ENCODE assay signal across 13 cellular contexts in genomic region chr18:76977108-76977621, GRCh38.
DNase-seq lines count a peak whose midpoint lies in the region; ATAC-seq, FAIRE-seq and TF ChIP-seq lines count a peak whose summit lies in the region.
"Had no signal": no experiment of that assay in that cellular context is flagged by ENCODE, and none has a peak within 500 bp of the region (broad histone marks: within the 10 kb centered on the region; RNA-seq: fewer than 3 reads in every experiment).

No MANE protein-coding gene starts in this region.

- H3K9me3 ChIP-seq in heart right ventricle, result no peaks in the 10 kb centered on the region
- H3K9me3 ChIP-seq in small intestine (ENCODE audit: control insufficient read depth, low read depth), result no peaks in the 10 kb centered on the region
- H3K9me3 ChIP-seq in A673 (ENCODE audit: low read depth, low read length, poor library complexity, severe bottlenecking), result no peaks in the 10 kb centered on the region
- no peaks in the 10 kb centered on the region for H3K9me3 ChIP-seq in CD4-positive, alpha-beta T cell (ENCODE audit: control insufficient read depth, low read length)
- H3K9me3 ChIP-seq: SJSA1 had no signal

- no peaks in the 10 kb centered on the region for H3K9me3 Mint-ChIP-seq in CD4-positive, alpha-beta T cell
- H3K9me3 Mint-ChIP-seq: effector memory CD8-positive, alpha-beta T cell had no signal

- ATAC-seq in heart right ventricle, result peak in 6 of 8 donors; percentile 25 to 73 (median 50)
- no peak for ATAC-seq in CD4-positive, alpha-beta T cell (ENCODE audit: poor library complexity)
- ATAC-seq: effector memory CD8-positive, alpha-beta T cell had no signal

- no peak overlapping the region for H3K27ac Mint-ChIP-seq in CD4-positive, alpha-beta T cell
- H3K27ac Mint-ChIP-seq: activated naive CD8-positive, alpha-beta T cell; effector memory CD8-positive, alpha-beta T cell had no signal

- BruUV-seq in A673 (replicated peaks; lab: Mats Ljungman, UMichigan), result no TSS peak

- H3K36me3 ChIP-seq in heart right ventricle, result peaks cover 0 to 6% (median 0%) of the 10 kb centered on the region in 9 donors
- no peaks in the 10 kb centered on the region for H3K36me3 ChIP-seq in small intestine (ENCODE audit: control insufficient read depth in 2 of 2, insufficient read depth in 2 of 2, low read length in 2 of 2)
- no peaks in the 10 kb centered on the region for H3K36me3 ChIP-seq in A673 (ENCODE audit: insufficient read depth, low read length, poor library complexity, severe bottlenecking)
- H3K36me3 ChIP-seq: SJSA1 had no signal

- H3K4me3 ChIP-seq in heart right ventricle (peak overlapping the region in 3 of 10 donors; percentile 18 to 26 (median 24)), small intestine (ENCODE audit: low read depth in 1 of 2, low read length in 2 of 2) (peak overlapping the region in 1 of 2 donors; percentile 21), A673 (ENCODE audit: low read depth, low read length, poor library complexity, severe bottlenecking) (no peak overlapping the region)
- H3K4me3 ChIP-seq: SJSA1 had no signal

- no peak overlapping the region for H3K27ac ChIP-seq in heart right ventricle
- H3K27ac ChIP-seq in small intestine (ENCODE audit: low read depth in 1 of 2, low read length in 1 of 2), result peak overlapping the region; percentile 63 to 90
- no peak overlapping the region for H3K27ac ChIP-seq in A673 (ENCODE audit: low read depth, low read length, poor library complexity, severe bottlenecking)
- no peak overlapping the region for H3K27ac ChIP-seq in CD4-positive, alpha-beta T cell (ENCODE audit: low read depth, low read length)
- H3K27ac ChIP-seq: SJSA1 had no signal

- 28 to 46% methylated on average over 14 of the region's 14 CpGs for WGBS in heart right ventricle, 2 donors
- 12 to 67% (median 39%) methylated on average over 14 of the region's 14 CpGs for WGBS in small intestine, 3 donors

- H3K4me3 Mint-ChIP-seq in CD4-positive, alpha-beta T cell, result no peak overlapping the region
- H3K4me3 Mint-ChIP-seq: activated naive CD8-positive, alpha-beta T cell; effector memory CD8-positive, alpha-beta T cell had no signal

- intact Hi-C loops in heart right ventricle (cut with DNase I), result loop anchor here in 1 of 10 donors (10.0 kb wide), 1 partner anchor 172 kb away; no protein-coding TSS in a partner anchor
- intact Hi-C loops in A673 (cut with micrococcal nuclease; ENCODE audit: unreplicated experiment), result no loop called here
- intact Hi-C loops in CD4-positive, alpha-beta T cell (cut with DNase I, micrococcal nuclease), result no loop called here

- POLR2A ChIA-PET in A673 (lab: Charles Lee; ENCODE audit: low non-redundant PET), result no interaction called here
- POLR2A ChIA-PET in CD4-positive, alpha-beta T cell (lab: Charles Lee), result no interaction called here

- no peaks in the 10 kb centered on the region for H3K27me3 Mint-ChIP-seq in CD4-positive, alpha-beta T cell
- H3K27me3 Mint-ChIP-seq: activated naive CD8-positive, alpha-beta T cell; effector memory CD8-positive, alpha-beta T cell had no signal

- no peaks in the 10 kb centered on the region for H3K36me3 Mint-ChIP-seq in CD4-positive, alpha-beta T cell (ENCODE audit: low read depth)

- TF ChIP-seq CTCF in heart right ventricle (IDR thresholded peaks at IDR 0.05), result no peak
- TF ChIP-seq CTCF in A673 (conservative IDR thresholded peaks at IDR 0.05; ENCODE audit: low read depth, low read length), result no peak
- no peak for TF ChIP-seq CTCF in CD4-positive, alpha-beta T cell (IDR thresholded peaks at IDR 0.05)

- DNase-seq in NCI-H128 (lab: John Stamatoyannopoulos, UW; ENCODE audit: unreplicated experiment) (peak; percentile 70), NCI-H82 treated with DMSO at 0.1 percent for 48 hours (lab: John Stamatoyannopoulos, UW; ENCODE audit: unreplicated experiment) (peak; percentile 27), heart right ventricle (no peak), small intestine (peak; percentile 81), middle frontal gyrus (ENCODE audit: extremely low spot score, low spot score) (no peak), A673 (ENCODE audit: low spot score) (no peak)
- DNase-seq in stimulated activated CD4-positive, alpha-beta T cell treated with anti-CD3 and anti-CD28 coated beads, Interleukin-4, amount 100 ng/mL, for 4 hours, result no peak
- no peak for DNase-seq in CD4-positive, alpha-beta T cell
- DNase-seq: effector memory CD8-positive, alpha-beta T cell; NCI-H146; stimulated activated CD4-positive, alpha-beta T cell treated with anti-CD3 and anti-CD28 coated beads, Interleukin-12 subunit alpha, Interleukin-12 subunit beta, amount 100 ng/mL, for 4 hours had no signal

- no peaks in the 10 kb centered on the region for H3K4me1 Mint-ChIP-seq in CD4-positive, alpha-beta T cell (ENCODE audit: low read depth)

- CTCF ChIA-PET in A673 (lab: Charles Lee), result no interaction called here
- CTCF ChIA-PET in CD4-positive, alpha-beta T cell (lab: Charles Lee), result no interaction called here

- H3K4me1 ChIP-seq in heart right ventricle, result peaks cover 0 to 16% (median 4%) of the 10 kb centered on the region in 9 donors
- peaks cover 2% of the 10 kb centered on the region in 2 donors for H3K4me1 ChIP-seq in small intestine (ENCODE audit: control insufficient read depth in 2 of 2, insufficient read depth in 1 of 2, low read depth in 1 of 2, low read length in 1 of 2)
- H3K4me1 ChIP-seq in A673 (ENCODE audit: insufficient read depth, low read length, poor library complexity, severe bottlenecking), result no peaks in the 10 kb centered on the region
- H3K4me1 ChIP-seq: SJSA1 had no signal

- H3K27me3 ChIP-seq in heart right ventricle, result no peaks in the 10 kb centered on the region
- H3K27me3 ChIP-seq in small intestine (ENCODE audit: control insufficient read depth in 2 of 2, insufficient read depth in 2 of 2, low read length in 2 of 2), result no peaks in the 10 kb centered on the region
- H3K27me3 ChIP-seq in A673 (replicated peaks; ENCODE audit: insufficient read depth, low read depth, low read length, poor library complexity), result no peaks in the 10 kb centered on the region
- no peaks in the 10 kb centered on the region for H3K27me3 ChIP-seq in CD4-positive, alpha-beta T cell (ENCODE audit: control insufficient read depth, insufficient read depth, low read length)
- H3K27me3 ChIP-seq: SJSA1 had no signal

- FAIRE-seq in small intestine (lab: Jason Lieb, UNC), result no peak

Comparison
In these comparisons a context has a peak if more than half of its experiments do, and no peak if none do; other contexts are left out.
1. DNase-seq: peak in NCI-H128 (single experiment), NCI-H82 treated with DMSO at 0.1 percent for 48 hours (single experiment) and small intestine (single experiment); none in heart right ventricle (0 of 2), stimulated activated CD4-positive, alpha-beta T cell treated with anti-CD3 and anti-CD28 coated beads, Interleukin-4, amount 100 ng/mL, for 4 hours (0 of 2), middle frontal gyrus (single experiment), A673 (single experiment) and CD4-positive, alpha-beta T cell (0 of 10).
2. H3K27ac ChIP-seq: peak in small intestine (2 of 2); none in heart right ventricle (0 of 10), A673 (single experiment) and CD4-positive, alpha-beta T cell (single experiment).